Comparison of ENCODE assay signal across 8 cellular contexts in the genomic region with DNA sequence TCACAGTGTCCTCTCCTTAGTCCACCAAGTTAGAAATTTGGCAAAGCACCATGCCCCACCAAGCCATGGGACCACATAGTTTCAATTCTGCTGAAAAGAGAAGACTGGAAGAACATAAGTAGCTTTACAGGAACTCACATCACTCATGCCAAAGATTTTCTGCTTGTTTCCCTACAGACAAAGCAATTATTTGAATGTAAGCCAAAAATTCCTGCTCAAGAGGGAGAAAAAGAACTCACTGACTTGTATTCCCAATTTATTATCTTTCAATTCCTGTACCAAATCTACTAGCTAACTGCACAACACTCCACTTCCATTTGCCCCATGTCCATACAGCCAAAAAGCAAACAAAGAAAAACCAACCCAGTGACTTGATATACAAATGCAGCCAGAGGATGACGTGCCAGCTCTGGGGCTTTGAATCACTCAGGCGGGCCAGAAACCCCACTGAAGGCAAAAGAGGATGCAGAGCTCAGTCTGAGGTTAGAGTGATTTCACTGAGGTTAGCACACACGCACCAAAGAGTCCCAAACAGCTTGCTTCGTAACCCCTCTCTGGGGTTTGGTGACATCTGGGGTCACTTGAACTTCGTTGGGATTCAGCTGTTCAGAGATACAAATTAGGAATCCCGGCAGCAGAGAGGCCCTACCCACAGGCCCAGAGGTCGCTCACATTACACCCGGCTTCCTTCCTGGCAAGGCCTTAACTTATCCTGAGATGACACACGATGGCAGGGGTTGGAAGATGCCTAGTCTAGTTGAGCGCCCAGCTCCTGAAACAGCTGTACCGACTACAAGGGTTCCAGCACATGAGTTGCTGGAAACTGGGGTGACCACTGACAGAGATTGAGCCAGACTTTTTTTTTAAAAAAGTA. TPM values are rescaled to one million over a fixed set of nuclear protein-coding genes. Genes with fewer than 3 reads are reported as not detected.
DNase-seq lines count a peak whose midpoint lies in the region; ATAC-seq and TF ChIP-seq lines count a peak whose summit lies in the region.

No MANE protein-coding gene starts in this region.

- H3K18ac ChIP-seq in mesenchymal stem cell (ENCODE audit: low read depth in 1 of 2, low read length in 2 of 2): peak overlapping the region; percentile 58 to 95

- no peak for TF ChIP-seq CTCF in BJ (IDR thresholded peaks at IDR 0.05; ENCODE audit: insufficient read depth, low read depth, low read length)
- TF ChIP-seq CTCF in WI38 (IDR thresholded peaks at IDR 0.05; ENCODE audit: low read depth, low read length): no peak

- H3K79me1 ChIP-seq in mesenchymal stem cell (replicated peaks; ENCODE audit: low read length, poor library complexity, severe bottlenecking): peaks cover 4% of the 10 kb centered on the region

- peak overlapping the region; percentile 32 for H2BK15ac ChIP-seq in mesenchymal stem cell (ENCODE audit: low read depth, poor library complexity, severe bottlenecking)

- peak overlapping the region; percentile 41 for H3K27ac ChIP-seq in mesenchymal stem cell (ENCODE audit: low read length, poor library complexity, severe bottlenecking)

- H3K9ac ChIP-seq in mesenchymal stem cell (ENCODE audit: low read length): peak overlapping the region; percentile 88

- no peak overlapping the region for H2BK120ac ChIP-seq in mesenchymal stem cell (ENCODE audit: low read depth, low read length)

- H2BK12ac ChIP-seq in mesenchymal stem cell (ENCODE audit: low read length in 2 of 2): peak overlapping the region in 1 of 2 experiments; percentile 37

- no peak overlapping the region for H2BK5ac ChIP-seq in mesenchymal stem cell (ENCODE audit: low read depth, low read length, poor library complexity, severe bottlenecking)

- 16% methylated on average over 10 of the region's 11 CpGs for WGBS in mesenchymal stem cell

- CTCF ChIA-PET in BJ (lab: Yijun Ruan, JAX): interaction anchor here (0.7 to 1.7 kb wide), 10 partner anchors 9 to 223 kb away, joined by 3 to 6 read pairs (median 3); no protein-coding TSS in a partner anchor

- peak overlapping the region; percentile 67 for H4K91ac ChIP-seq in mesenchymal stem cell (ENCODE audit: low read length)

- ATAC-seq in GM19328 (IDR thresholded peaks at IDR 0.05; ENCODE audit: unreplicated experiment) (peak; percentile 48), HG03439 (IDR thresholded peaks at IDR 0.05; ENCODE audit: unreplicated experiment) (peak; percentile 42)

- H3K23ac ChIP-seq in mesenchymal stem cell (ENCODE audit: low read length in 2 of 2): no peak overlapping the region

- H3K4me2 ChIP-seq in mesenchymal stem cell (ENCODE audit: low read length, poor library complexity, severe bottlenecking): peak overlapping the region; percentile 65

- H3K4ac ChIP-seq in mesenchymal stem cell (ENCODE audit: low read depth in 1 of 2, low read length in 2 of 2): no peak overlapping the region

- H3K9me3 ChIP-seq in mesenchymal stem cell (ENCODE audit: control insufficient read depth, low read length): no peaks in the 10 kb centered on the region

- H3K4me3 ChIP-seq in BJ (ENCODE audit: low read depth, low read length) (peak overlapping the region; percentile 76), WI38 (ENCODE audit: low read depth, low read length) (peak overlapping the region; percentile 82), mesenchymal stem cell (ENCODE audit: insufficient read depth in 1 of 2, low read depth in 1 of 2, low read length in 2 of 2) (peak overlapping the region; percentile 86 to 96)

- no peaks in the 10 kb centered on the region; the same call in 1 of the 2 replicates for H3K36me3 ChIP-seq in BJ (ENCODE audit: control insufficient read depth, insufficient read depth, low read length)
- no peaks in the 10 kb centered on the region for H3K36me3 ChIP-seq in mesenchymal stem cell (ENCODE audit: control insufficient read depth in 1 of 2, insufficient read depth in 2 of 2, low read depth in 1 of 2, low read length in 2 of 2)

- no peak for DNase-seq in BJ (ENCODE audit: low read depth)
- DNase-seq in central memory CD4-positive, alpha-beta T cell: peak; percentile 90
- peak; percentile 95 for DNase-seq in mesenchymal stem cell
- peak; percentile 70 to 72 for DNase-seq in stimulated activated CD8-positive, alpha-beta memory T cell treated with anti-CD3 and anti-CD28 coated beads, Interleukin-15, amount 100 ng/mL, for 48 hours (ENCODE audit: low read depth in 2 of 2)
- no peak for DNase-seq in NCI-H345 (lab: John Stamatoyannopoulos, UW)

- H3K4me1 ChIP-seq in mesenchymal stem cell (ENCODE audit: control insufficient read depth, insufficient read depth, low read depth, low read length): peaks cover 22% of the 10 kb centered on the region

- no peak overlapping the region for H3K14ac ChIP-seq in mesenchymal stem cell (ENCODE audit: low read length in 2 of 2)

- H4K8ac ChIP-seq in mesenchymal stem cell (ENCODE audit: low read length): no peak overlapping the region

- POLR2A ChIA-PET in BJ (lab: Charles Lee): no interaction called here

- H2AK5ac ChIP-seq in mesenchymal stem cell (ENCODE audit: low read length, severe bottlenecking): no peak overlapping the region

- no peak overlapping the region for H2AFZ ChIP-seq in mesenchymal stem cell (ENCODE audit: low read depth, low read length)

- H3K27me3 ChIP-seq in BJ (ENCODE audit: control insufficient read depth, insufficient read depth, low read length) (no peaks in the 10 kb centered on the region), mesenchymal stem cell (ENCODE audit: control insufficient read depth in 1 of 2, insufficient read depth in 1 of 2, low read length in 2 of 2) (no peaks in the 10 kb centered on the region)

RNA-seq across cellular contexts. Expression of a gene that starts 1.7 kb away (rescaled TPM):
- 42.1 and 49.0 TPM in 2 replicates for polyA plus RNA-seq in BJ (2011; rRNA removed)
- polyA minus RNA-seq in BJ (2011; rRNA and poly(A)+ RNA removed): 37.1 and 45.5 TPM in 2 replicates
- polyA plus RNA-seq in mesenchymal stem cell (2013, experiment 1 of 2): 256 TPM
- polyA plus RNA-seq in mesenchymal stem cell (2013, experiment 2 of 2): 261 TPM

Comparison
In these comparisons a context has a peak if more than half of its experiments do, and no peak if none do; other contexts are left out.
1. DNase-seq: peak in central memory CD4-positive, alpha-beta T cell (single experiment), mesenchymal stem cell (single experiment) and stimulated activated CD8-positive, alpha-beta memory T cell treated with anti-CD3 and anti-CD28 coated beads, Interleukin-15, amount 100 ng/mL, for 48 hours (2 of 2); none in BJ (single experiment) and NCI-H345 (single experiment).
2. Peak in every context shown above with its lines, with median percentiles within 50 percentile points of each other: H3K4me3 ChIP-seq.